Comparison of ENCODE assay signal across 4 cellular contexts in the genomic region with DNA sequence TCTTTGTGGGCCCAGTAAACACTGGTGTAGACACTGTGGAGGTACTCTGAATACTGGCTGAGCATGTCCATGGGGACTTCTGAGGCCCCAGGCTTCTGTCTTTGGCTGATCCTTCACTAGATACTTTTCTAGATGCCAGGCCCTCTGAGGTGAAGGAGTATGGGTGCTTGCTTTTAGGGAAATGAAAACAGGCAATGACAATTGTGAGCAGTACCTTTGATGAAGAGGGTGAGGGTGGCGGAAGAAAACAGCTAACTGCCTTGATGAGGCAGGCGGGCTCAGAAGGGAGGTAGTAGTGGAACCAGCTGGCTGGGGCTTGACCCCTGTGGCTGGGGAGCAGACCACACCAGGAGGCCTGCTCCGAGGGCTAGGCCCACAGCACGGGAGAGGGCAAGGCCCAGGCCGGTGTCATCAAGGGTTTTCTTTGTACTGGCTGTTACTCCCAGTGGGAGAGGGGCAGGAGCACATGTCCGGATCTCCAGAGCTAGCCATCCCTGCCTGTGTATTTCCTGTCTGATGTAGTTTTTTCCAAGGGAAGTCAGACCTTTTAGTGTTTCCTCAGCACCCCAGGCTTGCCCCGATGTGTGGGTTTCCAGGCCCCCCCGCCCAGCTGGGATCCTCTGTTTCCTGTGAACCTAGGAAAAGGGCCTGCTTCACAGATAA.
TF ChIP-seq lines count a peak whose summit lies in the region.

No MANE protein-coding gene starts in this region.

TF ChIP-seq in SK-N-SH, 30 proteins besides CTCF, POLR2A, EP300 and RAD21 (continues in another document):
- TF ChIP-seq, protein P1, sequence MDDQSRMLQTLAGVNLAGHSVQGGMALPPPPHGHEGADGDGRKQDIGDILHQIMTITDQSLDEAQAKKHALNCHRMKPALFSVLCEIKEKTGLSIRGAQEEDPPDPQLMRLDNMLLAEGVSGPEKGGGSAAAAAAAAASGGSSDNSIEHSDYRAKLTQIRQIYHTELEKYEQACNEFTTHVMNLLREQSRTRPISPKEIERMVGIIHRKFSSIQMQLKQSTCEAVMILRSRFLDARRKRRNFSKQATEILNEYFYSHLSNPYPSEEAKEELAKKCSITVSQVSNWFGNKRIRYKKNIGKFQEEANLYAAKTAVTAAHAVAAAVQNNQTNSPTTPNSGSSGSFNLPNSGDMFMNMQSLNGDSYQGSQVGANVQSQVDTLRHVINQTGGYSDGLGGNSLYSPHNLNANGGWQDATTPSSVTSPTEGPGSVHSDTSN (IDR thresholded peaks at IDR 0.05): no peak
- no peak for TF ChIP-seq RCOR1 (IDR thresholded peaks at IDR 0.05; ENCODE audit: low read length)
- no peak for TF ChIP-seq FOXM1 (IDR thresholded peaks at IDR 0.05; ENCODE audit: low read depth)
- TF ChIP-seq GABPA (IDR thresholded peaks at IDR 0.05; ENCODE audit: low read depth): no peak
- no peak for TF ChIP-seq TCF12 (IDR thresholded peaks at IDR 0.05)
- TF ChIP-seq JUND (IDR thresholded peaks at IDR 0.05): no peak
- no peak for TF ChIP-seq MEF2A (IDR thresholded peaks at IDR 0.05; ENCODE audit: borderline replicate concordance, low read depth)
- no peak for TF ChIP-seq SMC3 (IDR thresholded peaks at IDR 0.05; ENCODE audit: low read depth, low read length)
- TF ChIP-seq NRF1 (IDR thresholded peaks at IDR 0.05; ENCODE audit: low read depth, low read length): no peak
- TF ChIP-seq, protein P2, sequence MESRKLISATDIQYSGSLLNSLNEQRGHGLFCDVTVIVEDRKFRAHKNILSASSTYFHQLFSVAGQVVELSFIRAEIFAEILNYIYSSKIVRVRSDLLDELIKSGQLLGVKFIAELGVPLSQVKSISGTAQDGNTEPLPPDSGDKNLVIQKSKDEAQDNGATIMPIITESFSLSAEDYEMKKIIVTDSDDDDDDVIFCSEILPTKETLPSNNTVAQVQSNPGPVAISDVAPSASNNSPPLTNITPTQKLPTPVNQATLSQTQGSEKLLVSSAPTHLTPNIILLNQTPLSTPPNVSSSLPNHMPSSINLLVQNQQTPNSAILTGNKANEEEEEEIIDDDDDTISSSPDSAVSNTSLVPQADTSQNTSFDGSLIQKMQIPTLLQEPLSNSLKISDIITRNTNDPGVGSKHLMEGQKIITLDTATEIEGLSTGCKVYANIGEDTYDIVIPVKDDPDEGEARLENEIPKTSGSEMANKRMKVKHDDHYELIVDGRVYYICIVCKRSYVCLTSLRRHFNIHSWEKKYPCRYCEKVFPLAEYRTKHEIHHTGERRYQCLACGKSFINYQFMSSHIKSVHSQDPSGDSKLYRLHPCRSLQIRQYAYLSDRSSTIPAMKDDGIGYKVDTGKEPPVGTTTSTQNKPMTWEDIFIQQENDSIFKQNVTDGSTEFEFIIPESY (IDR thresholded peaks at IDR 0.05; ENCODE audit: borderline replicate concordance, low read depth): no peak
- TF ChIP-seq NFIC (IDR thresholded peaks at IDR 0.05; ENCODE audit: borderline replicate concordance): no peak

TF ChIP-seq in SK-N-SH treated with all-trans-retinoic acid at 6 μM for 48 hours, 23 proteins besides CTCF, POLR2A, EP300 and RAD21 (continues in another document):
- TF ChIP-seq, protein P3, sequence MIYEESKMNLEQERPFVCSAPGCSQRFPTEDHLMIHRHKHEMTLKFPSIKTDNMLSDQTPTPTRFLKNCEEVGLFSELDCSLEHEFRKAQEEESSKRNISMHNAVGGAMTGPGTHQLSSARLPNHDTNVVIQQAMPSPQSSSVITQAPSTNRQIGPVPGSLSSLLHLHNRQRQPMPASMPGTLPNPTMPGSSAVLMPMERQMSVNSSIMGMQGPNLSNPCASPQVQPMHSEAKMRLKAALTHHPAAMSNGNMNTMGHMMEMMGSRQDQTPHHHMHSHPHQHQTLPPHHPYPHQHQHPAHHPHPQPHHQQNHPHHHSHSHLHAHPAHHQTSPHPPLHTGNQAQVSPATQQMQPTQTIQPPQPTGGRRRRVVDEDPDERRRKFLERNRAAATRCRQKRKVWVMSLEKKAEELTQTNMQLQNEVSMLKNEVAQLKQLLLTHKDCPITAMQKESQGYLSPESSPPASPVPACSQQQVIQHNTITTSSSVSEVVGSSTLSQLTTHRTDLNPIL (CRISPR knock-in tag; IDR thresholded peaks at IDR 0.05; ENCODE audit: low read depth): no peak
- TF ChIP-seq, protein P4, sequence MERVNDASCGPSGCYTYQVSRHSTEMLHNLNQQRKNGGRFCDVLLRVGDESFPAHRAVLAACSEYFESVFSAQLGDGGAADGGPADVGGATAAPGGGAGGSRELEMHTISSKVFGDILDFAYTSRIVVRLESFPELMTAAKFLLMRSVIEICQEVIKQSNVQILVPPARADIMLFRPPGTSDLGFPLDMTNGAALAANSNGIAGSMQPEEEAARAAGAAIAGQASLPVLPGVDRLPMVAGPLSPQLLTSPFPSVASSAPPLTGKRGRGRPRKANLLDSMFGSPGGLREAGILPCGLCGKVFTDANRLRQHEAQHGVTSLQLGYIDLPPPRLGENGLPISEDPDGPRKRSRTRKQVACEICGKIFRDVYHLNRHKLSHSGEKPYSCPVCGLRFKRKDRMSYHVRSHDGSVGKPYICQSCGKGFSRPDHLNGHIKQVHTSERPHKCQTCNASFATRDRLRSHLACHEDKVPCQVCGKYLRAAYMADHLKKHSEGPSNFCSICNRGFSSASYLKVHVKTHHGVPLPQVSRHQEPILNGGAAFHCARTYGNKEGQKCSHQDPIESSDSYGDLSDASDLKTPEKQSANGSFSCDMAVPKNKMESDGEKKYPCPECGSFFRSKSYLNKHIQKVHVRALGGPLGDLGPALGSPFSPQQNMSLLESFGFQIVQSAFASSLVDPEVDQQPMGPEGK (CRISPR knock-in tag; IDR thresholded peaks at IDR 0.05; ENCODE audit: borderline replicate concordance): no peak
- no peak for TF ChIP-seq TCF4 (CRISPR knock-in tag; IDR thresholded peaks at IDR 0.05; ENCODE audit: borderline replicate concordance)
- no peak for TF ChIP-seq ZFP3 (CRISPR knock-in tag; IDR thresholded peaks at IDR 0.05)
- no peak for TF ChIP-seq GLIS3 (CRISPR knock-in tag; IDR thresholded peaks at IDR 0.05)
- TF ChIP-seq CSDC2 (CRISPR knock-in tag; IDR thresholded peaks at IDR 0.05): no peak
- TF ChIP-seq ISL1 (CRISPR knock-in tag; IDR thresholded peaks at IDR 0.05): no peak
- TF ChIP-seq ESRRG (CRISPR knock-in tag; IDR thresholded peaks at IDR 0.05): no peak
- no peak for TF ChIP-seq SNAI2 (CRISPR knock-in tag; IDR thresholded peaks at IDR 0.05)
- no peak for TF ChIP-seq ZNF8 (CRISPR knock-in tag; IDR thresholded peaks at IDR 0.05)

TF ChIP-seq in K562, 482 proteins besides CTCF, POLR2A, EP300 and RAD21 (continues in another document):
- TF ChIP-seq, protein P5, sequence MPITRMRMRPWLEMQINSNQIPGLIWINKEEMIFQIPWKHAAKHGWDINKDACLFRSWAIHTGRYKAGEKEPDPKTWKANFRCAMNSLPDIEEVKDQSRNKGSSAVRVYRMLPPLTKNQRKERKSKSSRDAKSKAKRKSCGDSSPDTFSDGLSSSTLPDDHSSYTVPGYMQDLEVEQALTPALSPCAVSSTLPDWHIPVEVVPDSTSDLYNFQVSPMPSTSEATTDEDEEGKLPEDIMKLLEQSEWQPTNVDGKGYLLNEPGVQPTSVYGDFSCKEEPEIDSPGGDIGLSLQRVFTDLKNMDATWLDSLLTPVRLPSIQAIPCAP (CRISPR knock-in tag; IDR thresholded peaks at IDR 0.05; ENCODE audit: borderline replicate concordance): no peak
- TF ChIP-seq NCOA1 (IDR thresholded peaks at IDR 0.05; ENCODE audit: low read depth): no peak
- TF ChIP-seq ZNF253 (CRISPR knock-in tag; conservative IDR thresholded peaks at IDR 0.05): no peak
- TF ChIP-seq, protein P6, sequence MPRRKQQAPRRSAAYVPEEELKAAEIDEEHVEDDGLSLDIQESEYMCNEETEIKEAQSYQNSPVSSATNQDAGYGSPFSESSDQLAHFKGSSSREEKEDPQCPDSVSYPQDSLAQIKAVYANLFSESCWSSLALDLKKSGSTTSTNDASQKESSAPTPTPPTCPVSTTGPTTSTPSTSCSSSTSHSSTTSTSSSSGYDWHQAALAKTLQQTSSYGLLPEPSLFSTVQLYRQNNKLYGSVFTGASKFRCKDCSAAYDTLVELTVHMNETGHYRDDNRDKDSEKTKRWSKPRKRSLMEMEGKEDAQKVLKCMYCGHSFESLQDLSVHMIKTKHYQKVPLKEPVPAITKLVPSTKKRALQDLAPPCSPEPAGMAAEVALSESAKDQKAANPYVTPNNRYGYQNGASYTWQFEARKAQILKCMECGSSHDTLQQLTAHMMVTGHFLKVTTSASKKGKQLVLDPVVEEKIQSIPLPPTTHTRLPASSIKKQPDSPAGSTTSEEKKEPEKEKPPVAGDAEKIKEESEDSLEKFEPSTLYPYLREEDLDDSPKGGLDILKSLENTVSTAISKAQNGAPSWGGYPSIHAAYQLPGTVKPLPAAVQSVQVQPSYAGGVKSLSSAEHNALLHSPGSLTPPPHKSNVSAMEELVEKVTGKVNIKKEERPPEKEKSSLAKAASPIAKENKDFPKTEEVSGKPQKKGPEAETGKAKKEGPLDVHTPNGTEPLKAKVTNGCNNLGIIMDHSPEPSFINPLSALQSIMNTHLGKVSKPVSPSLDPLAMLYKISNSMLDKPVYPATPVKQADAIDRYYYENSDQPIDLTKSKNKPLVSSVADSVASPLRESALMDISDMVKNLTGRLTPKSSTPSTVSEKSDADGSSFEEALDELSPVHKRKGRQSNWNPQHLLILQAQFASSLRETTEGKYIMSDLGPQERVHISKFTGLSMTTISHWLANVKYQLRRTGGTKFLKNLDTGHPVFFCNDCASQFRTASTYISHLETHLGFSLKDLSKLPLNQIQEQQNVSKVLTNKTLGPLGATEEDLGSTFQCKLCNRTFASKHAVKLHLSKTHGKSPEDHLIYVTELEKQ (CRISPR knock-in tag; IDR thresholded peaks at IDR 0.05): no peak
- no peak for TF ChIP-seq ZNF586 (CRISPR knock-in tag; conservative IDR thresholded peaks at IDR 0.05)
- TF ChIP-seq CREM (IDR thresholded peaks at IDR 0.05; ENCODE audit: low read depth): no peak

TF ChIP-seq in liver, 16 proteins besides CTCF, POLR2A, EP300 and RAD21 (continued from another document):
- peak; percentile 81 for TF ChIP-seq NR2F2 (IDR thresholded peaks at IDR 0.05)
- no peak for TF ChIP-seq HNF4G (IDR thresholded peaks at IDR 0.05)
- no peak for TF ChIP-seq TAF1 (conservative IDR thresholded peaks at IDR 0.05)
- no peak for TF ChIP-seq EGR1 (IDR thresholded peaks at IDR 0.05; ENCODE audit: low read depth in 2 of 2)
- TF ChIP-seq SP1 (IDR thresholded peaks at IDR 0.05): peak; percentile 18
- TF ChIP-seq, protein P7, sequence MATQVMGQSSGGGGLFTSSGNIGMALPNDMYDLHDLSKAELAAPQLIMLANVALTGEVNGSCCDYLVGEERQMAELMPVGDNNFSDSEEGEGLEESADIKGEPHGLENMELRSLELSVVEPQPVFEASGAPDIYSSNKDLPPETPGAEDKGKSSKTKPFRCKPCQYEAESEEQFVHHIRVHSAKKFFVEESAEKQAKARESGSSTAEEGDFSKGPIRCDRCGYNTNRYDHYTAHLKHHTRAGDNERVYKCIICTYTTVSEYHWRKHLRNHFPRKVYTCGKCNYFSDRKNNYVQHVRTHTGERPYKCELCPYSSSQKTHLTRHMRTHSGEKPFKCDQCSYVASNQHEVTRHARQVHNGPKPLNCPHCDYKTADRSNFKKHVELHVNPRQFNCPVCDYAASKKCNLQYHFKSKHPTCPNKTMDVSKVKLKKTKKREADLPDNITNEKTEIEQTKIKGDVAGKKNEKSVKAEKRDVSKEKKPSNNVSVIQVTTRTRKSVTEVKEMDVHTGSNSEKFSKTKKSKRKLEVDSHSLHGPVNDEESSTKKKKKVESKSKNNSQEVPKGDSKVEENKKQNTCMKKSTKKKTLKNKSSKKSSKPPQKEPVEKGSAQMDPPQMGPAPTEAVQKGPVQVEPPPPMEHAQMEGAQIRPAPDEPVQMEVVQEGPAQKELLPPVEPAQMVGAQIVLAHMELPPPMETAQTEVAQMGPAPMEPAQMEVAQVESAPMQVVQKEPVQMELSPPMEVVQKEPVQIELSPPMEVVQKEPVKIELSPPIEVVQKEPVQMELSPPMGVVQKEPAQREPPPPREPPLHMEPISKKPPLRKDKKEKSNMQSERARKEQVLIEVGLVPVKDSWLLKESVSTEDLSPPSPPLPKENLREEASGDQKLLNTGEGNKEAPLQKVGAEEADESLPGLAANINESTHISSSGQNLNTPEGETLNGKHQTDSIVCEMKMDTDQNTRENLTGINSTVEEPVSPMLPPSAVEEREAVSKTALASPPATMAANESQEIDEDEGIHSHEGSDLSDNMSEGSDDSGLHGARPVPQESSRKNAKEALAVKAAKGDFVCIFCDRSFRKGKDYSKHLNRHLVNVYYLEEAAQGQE (IDR thresholded peaks at IDR 0.05): no peak
- TF ChIP-seq FOXA2 (IDR thresholded peaks at IDR 0.05): no peak
- no peak for TF ChIP-seq YY1 (IDR thresholded peaks at IDR 0.05)
- TF ChIP-seq HNF4A (conservative IDR thresholded peaks at IDR 0.05): no peak
- TF ChIP-seq, protein P8, sequence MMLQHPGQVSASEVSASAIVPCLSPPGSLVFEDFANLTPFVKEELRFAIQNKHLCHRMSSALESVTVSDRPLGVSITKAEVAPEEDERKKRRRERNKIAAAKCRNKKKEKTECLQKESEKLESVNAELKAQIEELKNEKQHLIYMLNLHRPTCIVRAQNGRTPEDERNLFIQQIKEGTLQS (IDR thresholded peaks at IDR 0.05): no peak
- TF ChIP-seq GABPA (IDR thresholded peaks at IDR 0.05 in 1 of 2, conservative IDR thresholded peaks at IDR 0.05 in 1 of 2): no peak
- TF ChIP-seq, protein P9, sequence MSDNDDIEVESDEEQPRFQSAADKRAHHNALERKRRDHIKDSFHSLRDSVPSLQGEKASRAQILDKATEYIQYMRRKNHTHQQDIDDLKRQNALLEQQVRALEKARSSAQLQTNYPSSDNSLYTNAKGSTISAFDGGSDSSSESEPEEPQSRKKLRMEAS (IDR thresholded peaks at IDR 0.05): peak; percentile 55
- no peak for TF ChIP-seq FOXA1 (IDR thresholded peaks at IDR 0.05)
- TF ChIP-seq RXRA (IDR thresholded peaks at IDR 0.05): no peak
- TF ChIP-seq, protein P2 (IDR thresholded peaks at IDR 0.05): no peak
